16 cellular contexts compared by ENCODE assay signal in genomic region chr4:70868778-70869177, GRCh38.
"Had no signal": no experiment of that assay in that cellular context is flagged by ENCODE, and none has a peak within 500 bp of the region (broad histone marks: within the 10 kb centered on the region; RNA-seq: fewer than 3 reads in every experiment).

No MANE protein-coding gene starts in this region.

- DNase-seq: effector memory CD4-positive, alpha-beta T cell; head of caudate nucleus; left colon; naive thymus-derived CD8-positive, alpha-beta T cell; posterior cingulate gyrus; small intestine; stimulated activated CD4-positive, alpha-beta T cell treated with anti-CD3 and anti-CD28 coated beads, Interleukin-12 subunit alpha, Interleukin-12 subunit beta, amount 100 ng/mL, for 4 hours; stimulated activated naive CD4-positive, alpha-beta T cell; stomach; substantia nigra; transverse colon had no signal

- H3K9me3 ChIP-seq: esophagus muscularis mucosa, stomach, thoracic aorta, transverse colon had no signal

- H3K79me2 ChIP-seq: hepatocyte had no signal

- FAIRE-seq: small intestine had no signal

- H3K4me3 ChIP-seq: esophagus muscularis mucosa, hepatocyte, stomach, thoracic aorta, transverse colon had no signal

- H3K4me1 ChIP-seq: esophagus muscularis mucosa, stomach, transverse colon had no signal

- H3K4me2 ChIP-seq: hepatocyte had no signal

- H3K36me3 ChIP-seq: esophagus muscularis mucosa, stomach, thoracic aorta, transverse colon had no signal

- ATAC-seq: left colon; naive thymus-derived CD8-positive, alpha-beta T cell; sciatic nerve had no signal

- H3K27me3 ChIP-seq: esophagus muscularis mucosa, hepatocyte, stomach, transverse colon had no signal

- H3K27ac ChIP-seq: epithelial cell of prostate, esophagus muscularis mucosa, hepatocyte, stomach, thoracic aorta, transverse colon had no signal

- H2AFZ ChIP-seq: hepatocyte had no signal
